In genomic region chr9:113844466-113844865, GRCh38 we compare ENCODE assay signal across 20 cellular contexts. TPM values are rescaled to one million over a fixed set of nuclear protein-coding genes. Genes with fewer than 3 reads are reported as not detected.
DNase-seq lines count a peak whose midpoint lies in the region; ATAC-seq and TF ChIP-seq lines count a peak whose summit lies in the region.
"Had no signal": no experiment of that assay in that cellular context is flagged by ENCODE, and none has a peak within 500 bp of the region (broad histone marks: within the 10 kb centered on the region; RNA-seq: fewer than 3 reads in every experiment).

No MANE protein-coding gene starts in this region.

- H3K4ac ChIP-seq in trophoblast cell (ENCODE audit: low read depth, low read length) = no peak overlapping the region

- H3K27me3 ChIP-seq in trophoblast cell (ENCODE audit: insufficient read depth, low read length) (no peaks in the 10 kb centered on the region), vagina (no peaks in the 10 kb centered on the region), MM.1S (replicated peaks; ENCODE audit: insufficient read depth, low read length) (no peaks in the 10 kb centered on the region)
- H3K27me3 ChIP-seq: Peyer's patch, SJSA1 had no signal

- no peak overlapping the region for H3K18ac ChIP-seq in trophoblast cell (ENCODE audit: low read length)

- TF ChIP-seq POLR2A in vagina (IDR thresholded peaks at IDR 0.05) = no peak

- H3K79me2 ChIP-seq in trophoblast cell (ENCODE audit: control insufficient read depth, insufficient read depth, low read length, poor library complexity) (no peaks in the 10 kb centered on the region), MM.1S (ENCODE audit: low read length) (no peaks in the 10 kb centered on the region)

- DNase-seq in Ammon's horn (ENCODE audit: low spot score) = peak; percentile 4
- peak; percentile 33 for DNase-seq in M059J (ENCODE audit: low read depth)
- DNase-seq in fibroblast of gingiva (ENCODE audit: low read depth) = peak; percentile 25
- no peak for DNase-seq in trophoblast cell
- no peak for DNase-seq in islet precursor cell
- no peak for DNase-seq in vagina (ENCODE audit: extremely low spot score in 2 of 2)
- no peak for DNase-seq in MM.1S
- DNase-seq: C1 segment of cervical spinal cord; DMS153; NCI-H1417 treated with DMSO at 0.1 percent for 48 hours; NCI-H2029; NCI-H446 treated with DMSO at 0.1 percent for 48 hours; NCI-H69; NK-92 treated with Interleukin-12 subunit alpha and Interleukin-12 subunit beta, amount 100 ng/mL, for 24 hours; Peyer's patch had no signal

- intact Hi-C loops in vagina (cut with DNase I) = no loop called here

- no peak overlapping the region for H3K14ac ChIP-seq in trophoblast cell (ENCODE audit: low read length)

- no peak overlapping the region for H3K23ac ChIP-seq in trophoblast cell (ENCODE audit: low read length)

- no peaks in the 10 kb centered on the region for H3K9me2 ChIP-seq in MM.1S (replicated peaks; ENCODE audit: insufficient read depth, low read length)

- peaks cover 5% of the 10 kb centered on the region for H3K9me3 ChIP-seq in trophoblast cell (ENCODE audit: insufficient read depth, low read depth, low read length)
- no peaks in the 10 kb centered on the region for H3K9me3 ChIP-seq in vagina
- H3K9me3 ChIP-seq in MM.1S (replicated peaks; ENCODE audit: insufficient read depth, low read length) = no peaks in the 10 kb centered on the region
- H3K9me3 ChIP-seq: Peyer's patch, SJSA1 had no signal

- H2BK120ac ChIP-seq in trophoblast cell (ENCODE audit: insufficient read depth, low read length, poor library complexity) = no peak overlapping the region

- H4K8ac ChIP-seq in trophoblast cell (ENCODE audit: low read depth, low read length) = no peak overlapping the region

- H3K4me3 ChIP-seq in trophoblast cell (ENCODE audit: low read depth, low read length) (no peak overlapping the region), vagina (no peak overlapping the region), MM.1S (ENCODE audit: low read length) (no peak overlapping the region)
- H3K4me3 ChIP-seq: A549, GM12878, K562, Peyer's patch, SJSA1 had no signal

- no peak overlapping the region for H2BK5ac ChIP-seq in trophoblast cell (ENCODE audit: low read depth, low read length, poor library complexity)

- H3K36me3 ChIP-seq in trophoblast cell (ENCODE audit: control insufficient read depth in 1 of 2, insufficient read depth in 2 of 2, low read length in 2 of 2) (no peaks in the 10 kb centered on the region), vagina (no peaks in the 10 kb centered on the region), MM.1S (replicated peaks; ENCODE audit: insufficient read depth, low read length) (no peaks in the 10 kb centered on the region)
- H3K36me3 ChIP-seq: Peyer's patch, SJSA1 had no signal

- no peaks in the 10 kb centered on the region for H3F3A ChIP-seq in MM.1S (ENCODE audit: insufficient read depth, low read length)

- TF ChIP-seq CTCF in vagina (IDR thresholded peaks at IDR 0.05) = no peak
- no peak for TF ChIP-seq CTCF in MM.1S (IDR thresholded peaks at IDR 0.05; ENCODE audit: low read length)

- no peak overlapping the region for H3K27ac ChIP-seq in trophoblast cell (ENCODE audit: low read depth, low read length)
- no peak overlapping the region for H3K27ac ChIP-seq in vagina
- no peak overlapping the region for H3K27ac ChIP-seq in MM.1S (ENCODE audit: low read length)
- H3K27ac ChIP-seq: A549, Peyer's patch, SJSA1 had no signal

- H4K20me1 ChIP-seq in MM.1S (ENCODE audit: insufficient read depth, low read length) = no peaks in the 10 kb centered on the region

- no peak for ATAC-seq in GM21515 (IDR thresholded peaks at IDR 0.05; ENCODE audit: unreplicated experiment)
- ATAC-seq: A549, GM12878, K562 had no signal

- H2AFZ ChIP-seq in trophoblast cell (ENCODE audit: insufficient read depth, low read length, poor library complexity) (no peak overlapping the region), MM.1S (ENCODE audit: low read length) (no peak overlapping the region)

- WGBS in trophoblast cell (ENCODE audit: extremely low coverage, insufficient coverage, insufficient read length) = no CpG with 5 or more reads among the region's 1 CpG

- H3K4me2 ChIP-seq in trophoblast cell (ENCODE audit: low read length) = no peak overlapping the region
- no peak overlapping the region for H3K4me2 ChIP-seq in MM.1S (ENCODE audit: low read depth, low read length)
- H3K4me2 ChIP-seq: A549 had no signal

- no peaks in the 10 kb centered on the region for H3K4me1 ChIP-seq in trophoblast cell (ENCODE audit: control insufficient read depth in 1 of 2, insufficient read depth in 2 of 2, low read length in 2 of 2)
- H3K4me1 ChIP-seq in vagina = no peaks in the 10 kb centered on the region
- H3K4me1 ChIP-seq in MM.1S (ENCODE audit: low read length) = no peaks in the 10 kb centered on the region
- H3K4me1 ChIP-seq: A549, Peyer's patch, SJSA1 had no signal

- no peak overlapping the region for H2BK12ac ChIP-seq in trophoblast cell (ENCODE audit: low read length)

- no peak overlapping the region for H4K91ac ChIP-seq in trophoblast cell (ENCODE audit: low read depth, low read length)

- H4K12ac ChIP-seq in trophoblast cell (ENCODE audit: low read depth, low read length) = no peak overlapping the region

- H3K9ac ChIP-seq in trophoblast cell (ENCODE audit: low read length) (peak overlapping the region; percentile 34), MM.1S (ENCODE audit: low read length) (no peak overlapping the region)

- H3K79me1 ChIP-seq in trophoblast cell (ENCODE audit: low read length) = no peaks in the 10 kb centered on the region

- H2AK5ac ChIP-seq in trophoblast cell (ENCODE audit: low read length) = no peak overlapping the region

RNA-seq across cellular contexts. Expression of gene ZNF618, which starts 31.6 kb away (rescaled TPM):
- total RNA-seq in M059J (2014; rRNA removed; shearing (Covaris generic)) = 4.6 and 5.7 TPM in 2 replicates
- polyA plus RNA-seq in trophoblast cell (2013) = 7.8 and 8.5 TPM in 2 replicates
- 7.4 TPM for total RNA-seq in vagina

Comparison
In these comparisons a context has a peak if more than half of its experiments do, and no peak if none do; other contexts are left out.
1. DNase-seq: peak in Ammon's horn (single experiment), M059J (single experiment) and fibroblast of gingiva (single experiment); none in trophoblast cell (0 of 2), islet precursor cell (single experiment), vagina (0 of 2) and MM.1S (single experiment).